ENCODE assay signal across 9 cellular contexts in the genomic region with DNA sequence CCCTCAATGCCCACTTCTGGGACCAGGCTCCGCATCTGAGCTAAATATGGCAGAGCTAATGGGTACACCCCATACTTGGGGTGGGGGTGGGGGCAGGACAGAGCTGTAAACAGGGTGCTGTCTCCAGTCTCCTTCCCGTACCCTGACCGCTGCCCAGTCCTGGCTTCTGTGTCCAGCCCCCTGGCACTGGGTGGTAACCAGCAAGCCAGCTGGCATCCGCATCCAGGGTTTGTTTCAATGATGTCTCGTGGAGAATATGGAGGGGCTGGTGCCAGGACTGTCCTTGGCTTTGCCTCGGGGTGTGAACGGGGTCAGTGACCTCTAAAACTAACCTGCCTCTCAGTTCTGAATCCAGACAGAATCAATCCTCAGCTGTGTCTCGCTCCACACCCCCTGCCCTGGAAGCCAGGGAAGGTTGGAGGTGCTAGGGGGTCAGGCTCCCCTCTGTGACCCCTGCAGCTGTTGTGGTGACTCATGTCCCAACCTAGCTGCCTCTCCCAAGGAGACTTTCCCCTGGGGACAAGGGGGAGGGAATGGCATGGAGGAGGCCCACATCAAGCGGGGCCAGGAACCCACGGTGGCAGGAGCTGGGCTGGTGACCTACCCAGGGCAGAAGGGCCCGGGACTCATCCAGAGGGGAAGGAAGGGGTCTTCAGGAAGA. TPM values are rescaled to one million over a fixed set of nuclear protein-coding genes. Genes with fewer than 3 reads are reported as not detected.
DNase-seq lines count a peak whose midpoint lies in the region; ATAC-seq and TF ChIP-seq lines count a peak whose summit lies in the region.
"Had no signal": no experiment of that assay in that cellular context is flagged by ENCODE, and none has a peak within 500 bp of the region (broad histone marks: within the 10 kb centered on the region; RNA-seq: fewer than 3 reads in every experiment).

No MANE protein-coding gene starts in this region.

- TF ChIP-seq CTCF in coronary artery (IDR thresholded peaks at IDR 0.05) (no peak), type B pancreatic cell (conservative IDR thresholded peaks at IDR 0.05) (no peak)

- peak overlapping the region; percentile 66 to 82 for H3K27ac ChIP-seq in coronary artery

- peaks cover 10% of the 10 kb centered on the region for H3K4me1 Mint-ChIP-seq in type B pancreatic cell (ENCODE audit: unreplicated experiment)

- no peak overlapping the region for H3K27ac Mint-ChIP-seq in type B pancreatic cell

- H3K36me3 Mint-ChIP-seq in type B pancreatic cell, result no peaks in the 10 kb centered on the region

- peaks cover 10% of the 10 kb centered on the region for H3K27me3 Mint-ChIP-seq in type B pancreatic cell

- DNase-seq in NOMO-1 treated with DMSO at 0.1 percent for 48 hours (lab: John Stamatoyannopoulos, UW; ENCODE audit: unreplicated experiment) (peak; percentile 12), NOMO-1 treated with dmso at 0.1 percent for 144 hours (lab: John Stamatoyannopoulos, UW; ENCODE audit: unreplicated experiment) (no peak), coronary artery (ENCODE audit: low spot score) (peak; percentile 85), midbrain (lab: John Stamatoyannopoulos, UW) (peak; percentile 59), type B pancreatic cell (ENCODE audit: extremely low spot score, unreplicated experiment) (no peak)
- no peak for DNase-seq in stimulated activated CD4-positive, alpha-beta T cell treated with anti-CD3 and anti-CD28 coated beads, Interleukin-12 subunit alpha, Interleukin-12 subunit beta, amount 100 ng/mL, for 4 hours
- DNase-seq: NCI-H2029 had no signal

- H3K4me3 Mint-ChIP-seq in type B pancreatic cell, result peak overlapping the region; percentile 69

- peak overlapping the region; percentile 70 for H3K4me3 ChIP-seq in coronary artery

- H3K9me3 Mint-ChIP-seq in type B pancreatic cell, result no peaks in the 10 kb centered on the region

- no peak for ATAC-seq in GM19452 (IDR thresholded peaks at IDR 0.05; ENCODE audit: unreplicated experiment)
- no peak for ATAC-seq in HG02678 (IDR thresholded peaks at IDR 0.05; ENCODE audit: unreplicated experiment)

RNA-seq across cellular contexts. Expression of a gene that starts 1.5 kb away (rescaled TPM):
- total RNA-seq in type B pancreatic cell (ENCODE audit: low replicate concordance), result 3.3 and 5.4 TPM in 2 replicates

RNA-seq across cellular contexts. Expression of a gene that starts 1.6 kb away (rescaled TPM):
- total RNA-seq in type B pancreatic cell (ENCODE audit: low replicate concordance), result 1.5 and 2.4 TPM in 2 replicates

RNA-seq across cellular contexts. Expression of a gene that starts 21.1 kb away (rescaled TPM):
- total RNA-seq in type B pancreatic cell (ENCODE audit: low replicate concordance), result 23.5 and 31.5 TPM in 2 replicates

RNA-seq across cellular contexts. Expression of a gene that starts 29.8 kb away (rescaled TPM):
- total RNA-seq in type B pancreatic cell (ENCODE audit: low replicate concordance), result 52.0 and 62.0 TPM in 2 replicates

RNA-seq across cellular contexts. Expression of a gene that starts 33.1 kb away (rescaled TPM):
- 123 and 230 TPM in 2 replicates for total RNA-seq in type B pancreatic cell (ENCODE audit: low replicate concordance)

Comparison
In these comparisons a context has a peak if more than half of its experiments do, and no peak if none do; other contexts are left out.
1. DNase-seq: peak in NOMO-1 treated with DMSO at 0.1 percent for 48 hours (single experiment), coronary artery (single experiment) and midbrain (single experiment); none in NOMO-1 treated with dmso at 0.1 percent for 144 hours (single experiment), type B pancreatic cell (single experiment) and stimulated activated CD4-positive, alpha-beta T cell treated with anti-CD3 and anti-CD28 coated beads, Interleukin-12 subunit alpha, Interleukin-12 subunit beta, amount 100 ng/mL, for 4 hours (single experiment).